26 cellular contexts compared by ENCODE assay signal in the genomic region with DNA sequence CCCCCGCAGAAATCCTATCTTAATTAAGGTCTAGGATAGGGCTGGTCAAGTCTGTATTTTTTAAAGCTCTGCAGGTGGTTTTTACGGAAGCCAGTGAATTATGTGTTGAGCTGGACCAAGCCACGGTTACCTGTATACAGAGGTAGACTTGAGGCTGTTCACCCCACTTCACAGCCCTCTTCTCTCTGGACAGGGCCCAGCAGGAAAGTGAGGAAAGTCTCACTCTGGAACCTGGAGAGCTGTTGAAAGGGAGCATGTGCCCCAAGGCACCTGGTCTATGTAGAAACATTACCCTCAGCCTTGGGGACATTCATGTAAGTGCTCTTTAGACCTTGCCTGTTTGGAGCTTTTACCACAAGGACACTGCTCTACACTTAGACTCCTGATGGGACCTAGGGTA. TPM values are rescaled to one million over a fixed set of nuclear protein-coding genes. Genes with fewer than 3 reads are reported as not detected.
A peak's percentile ranks its signal among the peaks of the same experiment; 100 is the strongest.
DNase-seq lines count a peak whose midpoint lies in the region; ATAC-seq and TF ChIP-seq lines count a peak whose summit lies in the region.
"Had no signal": no experiment of that assay in that cellular context is flagged by ENCODE, and none has a peak within 500 bp of the region (broad histone marks: within the 10 kb centered on the region; RNA-seq: fewer than 3 reads in every experiment).

No MANE protein-coding gene starts in this region.

- H3K27me3 Mint-ChIP-seq in WTC11 (ENCODE audit: low read depth) (peaks cover 22% of the 10 kb centered on the region), neural crest cell (ENCODE audit: low read depth) (peaks cover 30% of the 10 kb centered on the region)

- H3K27ac Mint-ChIP-seq in WTC11 (peak overlapping the region; percentile 77), neural crest cell (ENCODE audit: unreplicated experiment) (no peak overlapping the region)
- H3K27ac Mint-ChIP-seq in activated naive CD4-positive, alpha-beta T cell treated with anti-CD3 and anti-CD28 coated beads, Interleukin-2, amount 50 U/mL, for 72 hours, result no peak overlapping the region
- H3K27ac Mint-ChIP-seq: CD4-positive, alpha-beta memory T cell had no signal

- peaks cover 51% of the 10 kb centered on the region for H3K4me1 Mint-ChIP-seq in WTC11
- H3K4me1 Mint-ChIP-seq in neural crest cell, result peaks cover 39% of the 10 kb centered on the region

- no peak overlapping the region; the same call in 1 of the 2 replicates for H3K4me3 ChIP-seq in iPS-20b (ENCODE audit: low read length)
- H3K4me3 ChIP-seq in upper lobe of right lung, result no peak overlapping the region
- H3K4me3 ChIP-seq: GM12878 had no signal

- H3K36me3 Mint-ChIP-seq in WTC11 (peaks cover 3% of the 10 kb centered on the region; the same call in 1 of the 2 replicates), neural crest cell (ENCODE audit: low read depth) (peaks cover 4% of the 10 kb centered on the region)
- peaks cover 0 to 2% of the 10 kb centered on the region in 2 donors for H3K36me3 Mint-ChIP-seq in activated naive CD4-positive, alpha-beta T cell treated with anti-CD3 and anti-CD28 coated beads, Interleukin-2, amount 50 U/mL, for 72 hours
- H3K36me3 Mint-ChIP-seq: CD4-positive, alpha-beta memory T cell had no signal

- H3K36me3 ChIP-seq in iPS-20b (ENCODE audit: insufficient read depth, low read depth, low read length), result no peaks in the 10 kb centered on the region
- H3K36me3 ChIP-seq in upper lobe of right lung, result no peaks in the 10 kb centered on the region

- H3K9me3 ChIP-seq in iPS-20b (ENCODE audit: insufficient read depth, low read depth, low read length) (no peaks in the 10 kb centered on the region), upper lobe of right lung (no peaks in the 10 kb centered on the region)
- H3K9me3 ChIP-seq: SK-N-SH had no signal

- H3K9me3 Mint-ChIP-seq in WTC11 (no peaks in the 10 kb centered on the region; the same call in 1 of the 2 replicates), neural crest cell (no peaks in the 10 kb centered on the region)
- no peaks in the 10 kb centered on the region for H3K9me3 Mint-ChIP-seq in activated naive CD4-positive, alpha-beta T cell treated with anti-CD3 and anti-CD28 coated beads, Interleukin-2, amount 50 U/mL, for 72 hours

- H3K4me3 Mint-ChIP-seq in WTC11, result peak overlapping the region; percentile 39
- peak overlapping the region; percentile 23 for H3K4me3 Mint-ChIP-seq in neural crest cell

- POLR2A ChIA-PET in WTC11 (lab: Charles Lee), result interaction anchor here (0.7 to 1.8 kb wide), 3 partner anchors 14 to 47 kb away, joined by 3 to 5 read pairs (median 4); partner anchors contain the start of gene PDIA5

- CTCF ChIA-PET in WTC11 (lab: Charles Lee), result interaction anchor here (0.9 to 1.9 kb wide), 12 partner anchors 8 to 265 kb away, joined by 3 to 18 read pairs (median 5); partner anchors contain the start of gene PDIA5

- DNase-seq in WTC11 (ENCODE audit: low spot score), result no peak
- no peak for DNase-seq in neural crest cell (ENCODE audit: low read depth, low spot score)
- no peak for DNase-seq in upper lobe of right lung
- no peak for DNase-seq in activated naive CD4-positive, alpha-beta T cell treated with anti-CD3 and anti-CD28 coated beads, Interleukin-2, amount 50 U/mL, for 72 hours (ENCODE audit: low spot score in 2 of 2)
- DNase-seq in GM20000 (ENCODE audit: low spot score), result no peak
- DNase-seq: C1 segment of cervical spinal cord; CD4-positive, alpha-beta memory T cell; COR-L47; DMS53; EL; GDM1; KBM-7; MV-4-11; NCI-H1105; NCI-H1436 treated with DMSO at 0.1 percent for 48 hours; NCI-H187 treated with DMSO at 0.1 percent for 48 hours; NCI-H446 treated with DMSO at 0.1 percent for 48 hours; NCI-H526; NK-92 treated with Interleukin-12 subunit alpha and Interleukin-12 subunit beta, amount 100 ng/mL, for 24 hours; PC-3; SK-N-SH had no signal

- no peak overlapping the region for H3K27ac ChIP-seq in iPS-20b (ENCODE audit: low read length)
- H3K27ac ChIP-seq in upper lobe of right lung, result no peak overlapping the region

- peak overlapping the region; percentile 12; the same call in 1 of the 2 replicates for H3K9ac ChIP-seq in iPS-20b (ENCODE audit: low read depth, low read length)
- H3K9ac ChIP-seq: SK-N-SH had no signal

- intact Hi-C loops in upper lobe of right lung (cut with DNase I), result no loop called here

- peaks cover 23% of the 10 kb centered on the region for H3K27me3 ChIP-seq in iPS-20b (ENCODE audit: insufficient read depth, low read length)
- peaks cover 13% of the 10 kb centered on the region for H3K27me3 ChIP-seq in upper lobe of right lung

- ATAC-seq in WTC11, result no peak
- peak; percentile 88 for ATAC-seq in upper lobe of right lung
- no peak for ATAC-seq in activated naive CD4-positive, alpha-beta T cell treated with anti-CD3 and anti-CD28 coated beads, Interleukin-2, amount 50 U/mL, for 72 hours
- ATAC-seq in GM19035 (IDR thresholded peaks at IDR 0.05; ENCODE audit: unreplicated experiment), result no peak
- ATAC-seq: GM12878, PC-3 had no signal

- TF ChIP-seq CTCF in WTC11 (IDR thresholded peaks at IDR 0.05) (no peak), neural crest cell (conservative IDR thresholded peaks at IDR 0.05) (no peak), upper lobe of right lung (IDR thresholded peaks at IDR 0.05) (no peak), GM20000 (IDR thresholded peaks at IDR 0.05; ENCODE audit: extremely low read depth, missing control alignments) (no peak)

- H3K4me1 ChIP-seq in iPS-20b (ENCODE audit: insufficient read depth, low read length) (peaks cover 30% of the 10 kb centered on the region), upper lobe of right lung (peaks cover 5% of the 10 kb centered on the region)

TF ChIP-seq in WTC11, 78 proteins besides CTCF, POLR2A, EP300 and RAD21 (continues in another document):
- no peak for TF ChIP-seq ZBTB21 (CRISPR knock-in tag; IDR thresholded peaks at IDR 0.05; ENCODE audit: borderline replicate concordance)
- TF ChIP-seq TP53 (CRISPR knock-in tag; IDR thresholded peaks at IDR 0.05), result no peak
- no peak for TF ChIP-seq USF2 (CRISPR knock-in tag; IDR thresholded peaks at IDR 0.05)
- no peak for TF ChIP-seq KAT7 (CRISPR knock-in tag; IDR thresholded peaks at IDR 0.05; ENCODE audit: borderline replicate concordance)
- no peak for TF ChIP-seq FOXK1 (CRISPR knock-in tag; IDR thresholded peaks at IDR 0.05)
- TF ChIP-seq RELA (CRISPR knock-in tag; IDR thresholded peaks at IDR 0.05; ENCODE audit: borderline replicate concordance), result no peak
- TF ChIP-seq ESRRA (CRISPR knock-in tag; IDR thresholded peaks at IDR 0.05; ENCODE audit: borderline replicate concordance), result no peak
- TF ChIP-seq, protein P1, sequence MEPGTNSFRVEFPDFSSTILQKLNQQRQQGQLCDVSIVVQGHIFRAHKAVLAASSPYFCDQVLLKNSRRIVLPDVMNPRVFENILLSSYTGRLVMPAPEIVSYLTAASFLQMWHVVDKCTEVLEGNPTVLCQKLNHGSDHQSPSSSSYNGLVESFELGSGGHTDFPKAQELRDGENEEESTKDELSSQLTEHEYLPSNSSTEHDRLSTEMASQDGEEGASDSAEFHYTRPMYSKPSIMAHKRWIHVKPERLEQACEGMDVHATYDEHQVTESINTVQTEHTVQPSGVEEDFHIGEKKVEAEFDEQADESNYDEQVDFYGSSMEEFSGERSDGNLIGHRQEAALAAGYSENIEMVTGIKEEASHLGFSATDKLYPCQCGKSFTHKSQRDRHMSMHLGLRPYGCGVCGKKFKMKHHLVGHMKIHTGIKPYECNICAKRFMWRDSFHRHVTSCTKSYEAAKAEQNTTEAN (CRISPR knock-in tag; IDR thresholded peaks at IDR 0.05), result no peak
- TF ChIP-seq, protein P2, sequence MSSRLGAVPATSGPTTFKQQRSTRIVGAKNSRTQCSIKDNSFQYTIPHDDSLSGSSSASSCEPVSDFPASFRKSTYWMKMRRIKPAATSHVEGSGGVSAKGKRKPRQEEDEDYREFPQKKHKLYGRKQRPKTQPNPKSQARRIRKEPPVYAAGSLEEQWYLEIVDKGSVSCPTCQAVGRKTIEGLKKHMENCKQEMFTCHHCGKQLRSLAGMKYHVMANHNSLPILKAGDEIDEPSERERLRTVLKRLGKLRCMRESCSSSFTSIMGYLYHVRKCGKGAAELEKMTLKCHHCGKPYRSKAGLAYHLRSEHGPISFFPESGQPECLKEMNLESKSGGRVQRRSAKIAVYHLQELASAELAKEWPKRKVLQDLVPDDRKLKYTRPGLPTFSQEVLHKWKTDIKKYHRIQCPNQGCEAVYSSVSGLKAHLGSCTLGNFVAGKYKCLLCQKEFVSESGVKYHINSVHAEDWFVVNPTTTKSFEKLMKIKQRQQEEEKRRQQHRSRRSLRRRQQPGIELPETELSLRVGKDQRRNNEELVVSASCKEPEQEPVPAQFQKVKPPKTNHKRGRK (CRISPR knock-in tag; IDR thresholded peaks at IDR 0.05; ENCODE audit: borderline replicate concordance), result no peak

RNA-seq across cellular contexts. Expression of gene SEMA5B, which starts 6.9 kb away (rescaled TPM):
- total RNA-seq in WTC11 (2021) (20.4 to 22.0 TPM (median 20.7 TPM) in 3 replicates), neural crest cell (48.8 and 57.3 TPM in 2 replicates), upper lobe of right lung (2.3 TPM)
- total RNA-seq in activated naive CD4-positive, alpha-beta T cell treated with anti-CD3 and anti-CD28 coated beads, Interleukin-2, amount 50 U/mL, for 72 hours, result not detected
- total RNA-seq: CD4-positive, alpha-beta memory T cell; GM12878; HT-29; MCF 10A had no signal

RNA-seq across cellular contexts. Expression of gene PDIA5, which starts 46.1 kb away (rescaled TPM):
- total RNA-seq in WTC11 (2021) (30.5 to 41.5 TPM (median 34.6 TPM) in 3 replicates), neural crest cell (14.2 and 17.7 TPM in 2 replicates), upper lobe of right lung (33.6 TPM)
- total RNA-seq in activated naive CD4-positive, alpha-beta T cell treated with anti-CD3 and anti-CD28 coated beads, Interleukin-2, amount 50 U/mL, for 72 hours, result 10 to 100 TPM in 1 of 2 donors, 1 to 10 TPM in 1; 5.5 to 20.0 TPM
